Comparison of ENCODE assay signal across 31 cellular contexts in genomic region chr20:57106030-57106682, GRCh38.
A peak's percentile ranks its signal among the peaks of the same experiment; 100 is the strongest.
DNase-seq lines count a peak whose midpoint lies in the region; ATAC-seq, FAIRE-seq and TF ChIP-seq lines count a peak whose summit lies in the region.
"Had no signal": no experiment of that assay in that cellular context is flagged by ENCODE, and none has a peak within 500 bp of the region (broad histone marks: within the 10 kb centered on the region; RNA-seq: fewer than 3 reads in every experiment).

No MANE protein-coding gene starts in this region.

- TF ChIP-seq POLR2A in A549 (IDR thresholded peaks at IDR 0.05; ENCODE audit: low read length): no peak
- TF ChIP-seq POLR2A in HCT116 (IDR thresholded peaks at IDR 0.05; ENCODE audit: borderline replicate concordance, extremely low read depth, insufficient read depth, insufficient read length): no peak

- peak overlapping the region; percentile 61 for H2AFZ ChIP-seq in HCT116 (ENCODE audit: low read depth, low read length, poor library complexity, severe bottlenecking)
- H2AFZ ChIP-seq in OCI-LY7 (ENCODE audit: low read length): 0 out of 2 replicates have a peak overlapping the region, but pooled peaks have one; percentile 7

- POLR2A ChIA-PET in A549 (lab: Yijun Ruan, JAX) (no interaction called here), HCT116 (lab: Charles Lee) (no interaction called here), OCI-LY7 (lab: Charles Lee) (interaction anchor here (0.6 kb wide), 1 partner anchor 230 kb away, joined by 3 read pairs; no protein-coding TSS in a partner anchor)

- H3K4me3 ChIP-seq in A549 (no peak overlapping the region), HCT116 (replicated peaks in 1 of 2; ENCODE audit: low read depth in 1 of 2, low read length in 2 of 2) (no peak overlapping the region), OCI-LY7 (ENCODE audit: low read depth, low read length, poor library complexity, severe bottlenecking) (no peak overlapping the region)
- H3K4me3 ChIP-seq: breast epithelium, dorsolateral prefrontal cortex, esophagus squamous epithelium, heart left ventricle, thyroid gland had no signal

- RAD21 ChIA-PET in HCT116 (lab: Charles Lee; ENCODE audit: low non-redundant PET in 1 of 2, low total read pairs in 2 of 2, uncharacterized antibody in 2 of 2, unreplicated experiment in 2 of 2): no interaction called here

- ATAC-seq in A549 (peak in 1 of 2 experiments; percentile 68; a peak in 3 of 6 replicates), HCT116 (peak; percentile 88), GM21528 (IDR thresholded peaks at IDR 0.05; ENCODE audit: low FRiP score, unreplicated experiment) (no peak), HG02970 (IDR thresholded peaks at IDR 0.05; ENCODE audit: low FRiP score, unreplicated experiment) (no peak)
- ATAC-seq: foreskin keratinocyte; heart left ventricle; right cardiac atrium; stimulated activated naive CD8-positive, alpha-beta T cell treated with anti-CD3 and anti-CD28 coated beads, Interleukin-15, amount 100 ng/mL, for 72 hours had no signal

- CTCF ChIA-PET in A549 (lab: Yijun Ruan, JAX): no interaction called here
- CTCF ChIA-PET in HCT116 (lab: Charles Lee): no interaction called here
- CTCF ChIA-PET in OCI-LY7 (lab: Charles Lee; ENCODE audit: unreplicated experiment): no interaction called here

- H3K4me2 ChIP-seq in A549: no peak overlapping the region
- no peak overlapping the region for H3K4me2 ChIP-seq in HCT116 (ENCODE audit: low read length)
- H3K4me2 ChIP-seq in OCI-LY7 (ENCODE audit: low read length): no peak overlapping the region

- H4K20me1 ChIP-seq in HCT116 (ENCODE audit: insufficient read depth) (no peaks in the 10 kb centered on the region), OCI-LY7 (ENCODE audit: insufficient read depth, low read length) (no peaks in the 10 kb centered on the region)

- BruUV-seq in HCT116 (replicated peaks; lab: Mats Ljungman, UMichigan) (no TSS peak), OCI-LY7 (replicated peaks; lab: Mats Ljungman, UMichigan) (no TSS peak)

- H3K9ac ChIP-seq in HCT116 (ENCODE audit: low read length): no peak overlapping the region

- TF ChIP-seq CTCF in A549 (IDR thresholded peaks at IDR 0.05) (no peak), HCT116 (IDR thresholded peaks at IDR 0.05 in 2 of 3, conservative IDR thresholded peaks at IDR 0.05 in 1 of 3; ENCODE audit: borderline replicate concordance in 1 of 3, insufficient read depth in 1 of 3, low read depth in 2 of 3, low read length in 2 of 3) (no peak), OCI-LY7 (conservative IDR thresholded peaks at IDR 0.05; ENCODE audit: low read length) (no peak)

- FAIRE-seq in A549 (lab: Jason Lieb, UNC): no peak
- FAIRE-seq: GM12891 had no signal

- H3K36me3 ChIP-seq in HCT116 (ENCODE audit: control insufficient read depth in 1 of 2, insufficient read depth in 2 of 2, low read length in 2 of 2): no peaks in the 10 kb centered on the region
- no peaks in the 10 kb centered on the region for H3K36me3 ChIP-seq in OCI-LY7 (ENCODE audit: insufficient read depth, low read length)
- H3K36me3 ChIP-seq: breast epithelium, esophagus squamous epithelium, heart left ventricle, thyroid gland, WERI-Rb-1 had no signal

- intact Hi-C loops in HCT116 (cut with micrococcal nuclease): no loop called here
- intact Hi-C loops in OCI-LY7 (cut with micrococcal nuclease; ENCODE audit: unreplicated experiment): no loop called here

- H3K27ac ChIP-seq in A549: no peak overlapping the region
- no peak overlapping the region for H3K27ac ChIP-seq in HCT116 (ENCODE audit: low read depth, low read length)
- no peak overlapping the region for H3K27ac ChIP-seq in OCI-LY7 (ENCODE audit: low read depth, low read length, poor library complexity, severe bottlenecking)
- H3K27ac ChIP-seq: breast epithelium, esophagus squamous epithelium, foreskin keratinocyte, heart left ventricle, thyroid gland, WERI-Rb-1 had no signal

- no peaks in the 10 kb centered on the region for H3K27me3 ChIP-seq in HCT116 (ENCODE audit: insufficient read depth, low read length)
- H3K27me3 ChIP-seq: breast epithelium, heart left ventricle, thyroid gland had no signal

- TF ChIP-seq EP300 in A549 (IDR thresholded peaks at IDR 0.05): no peak

- DNase-seq in A549 (ENCODE audit: low read depth in 1 of 2, low spot score in 1 of 2) (no peak), HCT116 (ENCODE audit: low read depth, low spot score) (peak; percentile 22), OCI-LY7 (ENCODE audit: low spot score) (peak; percentile 24), germinal center (ENCODE audit: low spot score) (peak; percentile 77), Kasumi-1 (lab: John Stamatoyannopoulos, UW) (no peak), DMS53 treated with DMSO at 0.1 percent for 48 hours (lab: John Stamatoyannopoulos, UW; ENCODE audit: unreplicated experiment) (no peak)
- DNase-seq: activated CD4-positive, alpha-beta T cell treated with anti-CD3 and anti-CD28 coated beads, Interleukin-2, amount 10 ng/mL, durations not matched to agents 24 days and 14 days; activated effector memory CD4-positive, alpha-beta T cell treated with Interleukin-2 at 50 U/mL for 16 hours; activated T-cell treated with anti-CD3 and anti-CD28 coated beads, Interleukin-2, amount 50 U/mL, for 1 hour; AML-193; CD4-positive, alpha-beta T cell; dorsolateral prefrontal cortex; EL; esophagus squamous epithelium; foreskin keratinocyte; heart left ventricle; HFFc6; kidney glomerular epithelial cell; NCI-H1694; NCI-H2171; OCI-M1; right cardiac atrium; Right ventricle myocardium superior; stimulated activated naive CD8-positive, alpha-beta T cell treated with anti-CD3 and anti-CD28 coated beads, Interleukin-15, amount 100 ng/mL, for 72 hours; T-helper 9 cell; thyroid gland; WERI-Rb-1 had no signal

- H3K9me3 ChIP-seq in A549: no peaks in the 10 kb centered on the region
- H3K9me3 ChIP-seq in HCT116 (ENCODE audit: control insufficient read depth in 1 of 2, insufficient read depth in 1 of 2, low read depth in 1 of 2, low read length in 2 of 2): no peaks in the 10 kb centered on the region
- H3K9me3 ChIP-seq in OCI-LY7 (ENCODE audit: low read length): no peaks in the 10 kb centered on the region
- H3K9me3 ChIP-seq: breast epithelium, esophagus squamous epithelium, heart left ventricle, thyroid gland had no signal

- H3K9me2 ChIP-seq in HCT116 (ENCODE audit: insufficient read depth) (no peaks in the 10 kb centered on the region), OCI-LY7 (ENCODE audit: insufficient read depth, low read length) (no peaks in the 10 kb centered on the region)

- no peaks in the 10 kb centered on the region for H3K79me2 ChIP-seq in HCT116 (ENCODE audit: insufficient read depth, low read length)
- no peaks in the 10 kb centered on the region for H3K79me2 ChIP-seq in OCI-LY7 (ENCODE audit: insufficient read depth, low read depth, low read length)

- TF ChIP-seq RAD21 in A549 (conservative IDR thresholded peaks at IDR 0.05 in 1 of 2, IDR thresholded peaks at IDR 0.05 in 1 of 2) (no peak), HCT116 (IDR thresholded peaks at IDR 0.05; ENCODE audit: low read depth) (no peak)

- whole genome bisulfite sequencing in A549 (ENCODE audit: missing lambda C conversion rate): 57% methylated on average over 12 of the region's 12 CpGs

- no peaks in the 10 kb centered on the region for H3K4me1 ChIP-seq in A549
- H3K4me1 ChIP-seq in HCT116 (ENCODE audit: control insufficient read depth in 1 of 2, insufficient read depth in 2 of 2, low read length in 2 of 2): peaks cover 0 to 6% of the 10 kb centered on the region in 2 experiments; a peak in 1 of 4 replicates
- H3K4me1 ChIP-seq in OCI-LY7 (ENCODE audit: insufficient read depth, low read length, poor library complexity, severe bottlenecking): no peaks in the 10 kb centered on the region
- H3K4me1 ChIP-seq: breast epithelium, foreskin keratinocyte, heart left ventricle had no signal

TF ChIP-seq in A549, 52 proteins besides CTCF, POLR2A, EP300 and RAD21:
- TF ChIP-seq USF2 (IDR thresholded peaks at IDR 0.05) (peak; percentile 36; the same call in 1 of the 2 replicates), TFCP2L1 (CRISPR knock-in tag; IDR thresholded peaks at IDR 0.05) (no peak)

TF ChIP-seq in HCT116, 20 proteins besides CTCF, POLR2A, EP300 and RAD21 (continues in another document):
- TF ChIP-seq ZNF274 (IDR thresholded peaks at IDR 0.05; ENCODE audit: low read depth, low read length): no peak
- no peak for TF ChIP-seq POLR2AphosphoS5 (IDR thresholded peaks at IDR 0.05; ENCODE audit: low read depth, low read length)
- no peak for TF ChIP-seq EZH2phosphoT487 (IDR thresholded peaks at IDR 0.05; ENCODE audit: borderline replicate concordance)
- no peak for TF ChIP-seq SIN3A (IDR thresholded peaks at IDR 0.05; ENCODE audit: low read depth)
- TF ChIP-seq REST (IDR thresholded peaks at IDR 0.05; ENCODE audit: low read depth): no peak

Comparison
In these comparisons a context has a peak if more than half of its experiments do, and no peak if none do; other contexts are left out.
1. DNase-seq: peak in HCT116 (single experiment), OCI-LY7 (single experiment) and germinal center (single experiment); none in A549 (0 of 2), Kasumi-1 (0 of 2) and DMS53 treated with DMSO at 0.1 percent for 48 hours (single experiment).